19 cellular contexts compared by ENCODE assay signal in genomic region chr15:93452537-93453211, GRCh38.
"Had no signal": no experiment of that assay in that cellular context is flagged by ENCODE, and none has a peak within 500 bp of the region (broad histone marks: within the 10 kb centered on the region; RNA-seq: fewer than 3 reads in every experiment).

No MANE protein-coding gene starts in this region.

- DNase-seq: activated B cell treated with CpG ODN at 0.5 μM for 24 hours; activated CD4-positive, alpha-beta memory T cell treated with anti-CD3 and anti-CD28 coated beads, Interleukin-2, amount 10 ng/mL, durations not matched to agents 7 days and 5 days; activated CD4-positive, alpha-beta T cell treated with anti-CD3 and anti-CD28 coated beads for 48 hours; activated CD8-positive, alpha-beta memory T cell treated with anti-CD3 and anti-CD28 coated beads, Interleukin-2, amount 10 ng/mL, durations not matched to agents 7 days and 5 days; activated naive CD4-positive, alpha-beta T cell treated with Interleukin-2 at 50 U/mL for 16 hours; activated T-cell treated with anti-CD3 and anti-CD28 coated beads, Interleukin-2, amount 50 U/mL, for 24 hours; anterior cingulate cortex; central memory CD4-positive, alpha-beta T cell; endodermal cell; left cardiac atrium; midbrain; retina; SW 1271; T-helper 2 cell; testis; upper lobe of right lung had no signal

- H3K27me3 ChIP-seq: hepatocyte, SJSA1, testis, upper lobe of right lung had no signal

- H3K36me3 ChIP-seq: SJSA1, upper lobe of right lung had no signal

- H3K4me3 ChIP-seq: hepatocyte, SJSA1, skin epidermis, testis, upper lobe of right lung had no signal

- H3K9me3 ChIP-seq: SJSA1, testis, upper lobe of right lung had no signal

- H3K4me1 ChIP-seq: SJSA1, upper lobe of right lung had no signal

- H3K27ac ChIP-seq: hepatocyte, SJSA1, skin epidermis, testis, upper lobe of right lung had no signal

- ATAC-seq: activated CD8-positive, alpha-beta memory T cell treated with anti-CD3 and anti-CD28 coated beads, Interleukin-2, amount 10 ng/mL, durations not matched to agents 7 days and 5 days had no signal
